Comparison of ENCODE assay signal across 23 cellular contexts in the genomic region with DNA sequence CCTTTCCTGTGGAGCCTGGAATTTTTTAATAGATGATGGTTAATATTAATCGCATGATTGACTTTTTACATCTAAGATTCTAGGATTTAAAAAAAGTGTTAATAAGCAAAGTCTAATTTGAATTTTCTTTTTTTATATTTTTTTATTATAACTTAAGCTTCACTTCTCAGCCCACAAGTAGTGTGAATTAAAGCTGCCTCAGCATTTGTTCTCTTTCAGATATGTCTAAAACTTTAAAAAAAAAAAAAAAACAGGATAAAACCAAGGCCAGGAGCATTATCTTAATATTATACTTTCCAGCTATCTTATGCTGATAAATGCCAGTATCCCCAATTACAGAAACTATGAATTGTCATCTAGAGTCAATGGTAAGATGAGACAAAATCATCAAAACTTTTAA.
DNase-seq lines count a peak whose midpoint lies in the region; ATAC-seq, FAIRE-seq and TF ChIP-seq lines count a peak whose summit lies in the region.
"Had no signal": no experiment of that assay in that cellular context is flagged by ENCODE, and none has a peak within 500 bp of the region (broad histone marks: within the 10 kb centered on the region; RNA-seq: fewer than 3 reads in every experiment).

No MANE protein-coding gene starts in this region.

- H2AFZ ChIP-seq in HepG2 (ENCODE audit: low read length): no peak overlapping the region
- peak overlapping the region; percentile 51; the same call in 1 of the 2 replicates for H2AFZ ChIP-seq in Karpas-422 (ENCODE audit: low read length)
- H2AFZ ChIP-seq in PC-9: no peak overlapping the region
- H2AFZ ChIP-seq: GM23338 had no signal

- POLR2A ChIA-PET in HepG2 (lab: Yijun Ruan, JAX): no interaction called here
- POLR2A ChIA-PET in PC-9 (lab: Charles Lee; ENCODE audit: unreplicated experiment): no interaction called here

- no peaks in the 10 kb centered on the region for H3K9me2 ChIP-seq in Karpas-422 (replicated peaks; ENCODE audit: insufficient read depth, low read length)
- H3K9me2 ChIP-seq in PC-9 (ENCODE audit: insufficient read depth): no peaks in the 10 kb centered on the region

- H3K4me1 Mint-ChIP-seq in stimulated activated naive B cell treated with anti-CD40 and anti-IgM and Interleukin-4, amounts not matched to agents 10 μg/mL and 1 μg/mL and 100 μg/mL, for 72 hours: no peaks in the 10 kb centered on the region
- H3K4me1 Mint-ChIP-seq: B cell; CD4-positive, CD25-positive, alpha-beta regulatory T cell had no signal

- H3K36me3 Mint-ChIP-seq in stimulated activated naive B cell treated with anti-CD40 and anti-IgM and Interleukin-4, amounts not matched to agents 10 μg/mL and 1 μg/mL and 100 μg/mL, for 72 hours: no peaks in the 10 kb centered on the region
- H3K36me3 Mint-ChIP-seq: CD4-positive, CD25-positive, alpha-beta regulatory T cell had no signal

- TF ChIP-seq CTCF in HepG2 (CRISPR knock-in tag; IDR thresholded peaks at IDR 0.05): no peak
- TF ChIP-seq CTCF in right lobe of liver (IDR thresholded peaks at IDR 0.05): no peak
- no peak for TF ChIP-seq CTCF in PC-9 (conservative IDR thresholded peaks at IDR 0.05)

- no peaks in the 10 kb centered on the region for H3F3A ChIP-seq in PC-9 (ENCODE audit: insufficient read depth, low read depth)

- H3K27me3 ChIP-seq in HepG2 (ENCODE audit: control insufficient read depth in 1 of 2, insufficient read depth in 2 of 2, low read length in 2 of 2): no peaks in the 10 kb centered on the region
- no peaks in the 10 kb centered on the region for H3K27me3 ChIP-seq in right lobe of liver
- no peaks in the 10 kb centered on the region for H3K27me3 ChIP-seq in Karpas-422 (ENCODE audit: low read length)
- H3K27me3 ChIP-seq in PC-9 (ENCODE audit: insufficient read depth, low read depth): no peaks in the 10 kb centered on the region
- H3K27me3 ChIP-seq: BLaER1 had no signal

- TF ChIP-seq POLR2A in HepG2 (IDR thresholded peaks at IDR 0.05; ENCODE audit: insufficient read depth in 1 of 2, low read depth in 2 of 2, low read length in 2 of 2) (no peak), right lobe of liver (IDR thresholded peaks at IDR 0.05) (no peak)

- ATAC-seq in HepG2 (no peak), right lobe of liver (no peak), GM18519 (IDR thresholded peaks at IDR 0.05; ENCODE audit: low FRiP score, unreplicated experiment) (no peak)
- no peak for ATAC-seq in stimulated activated naive B cell treated with anti-CD40 and anti-IgM and Interleukin-4, amounts not matched to agents 10 μg/mL and 1 μg/mL and 100 μg/mL, for 72 hours (replicated peaks)
- ATAC-seq: CD8-positive, alpha-beta T cell had no signal

- H3K4me2 ChIP-seq in HepG2 (ENCODE audit: low read depth, low read length) (no peak overlapping the region), Karpas-422 (ENCODE audit: low read depth, low read length, poor library complexity, severe bottlenecking) (peak overlapping the region; percentile 52), PC-9 (peak overlapping the region; percentile 49; the same call in 1 of the 2 replicates)
- H3K4me2 ChIP-seq: BLaER1, GM23338 had no signal

- H3K27me3 Mint-ChIP-seq in stimulated activated naive B cell treated with anti-CD40 and anti-IgM and Interleukin-4, amounts not matched to agents 10 μg/mL and 1 μg/mL and 100 μg/mL, for 72 hours: no peaks in the 10 kb centered on the region
- H3K27me3 Mint-ChIP-seq: CD4-positive, CD25-positive, alpha-beta regulatory T cell had no signal

- in situ Hi-C loops in HepG2 (cut with HindIII; ENCODE audit: extremely low pct_ligation_motif_present, low pct_unique_long_range_greater_than_20kb): no loop called here

- H3K9ac ChIP-seq in HepG2 (ENCODE audit: insufficient read depth, low read depth, low read length): no peak overlapping the region
- H3K9ac ChIP-seq in Karpas-422 (ENCODE audit: low read length): no peak overlapping the region
- H3K9ac ChIP-seq: BLaER1 had no signal

- H3K27ac ChIP-seq in HepG2 (ENCODE audit: extremely low read length, insufficient read depth, low read length) (no peak overlapping the region), right lobe of liver (no peak overlapping the region), Karpas-422 (ENCODE audit: low read length) (no peak overlapping the region), PC-9 (no peak overlapping the region)
- H3K27ac ChIP-seq: 22Rv1, BLaER1, C4-2B had no signal

- no peaks in the 10 kb centered on the region for H3K79me2 ChIP-seq in HepG2 (ENCODE audit: insufficient read depth, low read length)
- H3K79me2 ChIP-seq in Karpas-422 (ENCODE audit: low read length): no peaks in the 10 kb centered on the region
- H3K79me2 ChIP-seq in PC-9 (ENCODE audit: low read depth): no peaks in the 10 kb centered on the region

- H3K4me3 ChIP-seq in HepG2 (replicated peaks in 1 of 3; ENCODE audit: insufficient read depth in 1 of 3, low read depth in 2 of 3, low read length in 3 of 3) (no peak overlapping the region), right lobe of liver (no peak overlapping the region), Karpas-422 (ENCODE audit: low read length) (peak overlapping the region; percentile 39; the same call in 1 of the 2 replicates), PC-9 (no peak overlapping the region)
- H3K4me3 ChIP-seq: BLaER1, GM12878, GM23338 had no signal

- BruUV-seq in HepG2 (replicated peaks; lab: Mats Ljungman, UMichigan) (no TSS peak), PC-9 (replicated peaks; lab: Mats Ljungman, UMichigan) (no TSS peak)

- CTCF ChIA-PET in HepG2 (lab: Yijun Ruan, JAX; ENCODE audit: low intra/inter-chr PET ratio, low total read pairs): no interaction called here
- CTCF ChIA-PET in PC-9 (lab: Charles Lee): no interaction called here

- DNase-seq in HepG2 (ENCODE audit: low spot score): no peak
- no peak for DNase-seq in right lobe of liver
- no peak for DNase-seq in Karpas-422
- DNase-seq in PC-9: no peak
- no peak for DNase-seq in anterior cingulate cortex (lab: John Stamatoyannopoulos, UW)
- DNase-seq in stimulated activated naive B cell treated with anti-CD40 and anti-IgM and Interleukin-4, amounts not matched to agents 10 μg/mL and 1 μg/mL and 100 μg/mL, for 72 hours: no peak
- DNase-seq: Caco-2; CD4-positive, CD25-positive, alpha-beta regulatory T cell; CD8-positive, alpha-beta T cell; DMS153; DND-41; EL; GDM1; H9; HFFc6 had no signal

- TF ChIP-seq EP300 in HepG2 (IDR thresholded peaks at IDR 0.05; ENCODE audit: low read depth in 2 of 2, low read length in 2 of 2) (no peak), HepG2 (CRISPR knock-in tag; IDR thresholded peaks at IDR 0.05; ENCODE audit: borderline replicate concordance) (no peak)

- no peaks in the 10 kb centered on the region for H3K9me3 ChIP-seq in HepG2 (ENCODE audit: low read length)
- H3K9me3 ChIP-seq in right lobe of liver: no peaks in the 10 kb centered on the region
- no peaks in the 10 kb centered on the region for H3K9me3 ChIP-seq in Karpas-422 (ENCODE audit: low read length)
- no peaks in the 10 kb centered on the region for H3K9me3 ChIP-seq in PC-9 (ENCODE audit: insufficient read depth, low read depth)
- H3K9me3 ChIP-seq: BLaER1, Caco-2 had no signal

- H3K9me3 Mint-ChIP-seq in stimulated activated naive B cell treated with anti-CD40 and anti-IgM and Interleukin-4, amounts not matched to agents 10 μg/mL and 1 μg/mL and 100 μg/mL, for 72 hours: peaks cover 0 to 4% of the 10 kb centered on the region in 2 donors
- H3K9me3 Mint-ChIP-seq: CD8-positive, alpha-beta T cell; GM23338; H9; HFFc6 had no signal

- H3K27ac Mint-ChIP-seq in stimulated activated naive B cell treated with anti-CD40 and anti-IgM and Interleukin-4, amounts not matched to agents 10 μg/mL and 1 μg/mL and 100 μg/mL, for 72 hours: no peak overlapping the region
- H3K27ac Mint-ChIP-seq: B cell; CD4-positive, CD25-positive, alpha-beta regulatory T cell; CD8-positive, alpha-beta T cell; GM23338; H9; HFFc6 had no signal

- TF ChIP-seq RAD21 in HepG2 (CRISPR knock-in tag; IDR thresholded peaks at IDR 0.05): no peak

- no peak for FAIRE-seq in HepG2 (lab: Jason Lieb, UNC)
- FAIRE-seq: A204.1, GM12878 had no signal

- intact Hi-C loops in HepG2 (cut with micrococcal nuclease; ENCODE audit: unreplicated experiment) (no loop called here), right lobe of liver (cut with DNase I) (no loop called here), PC-9 (cut with micrococcal nuclease; ENCODE audit: unreplicated experiment) (no loop called here)

- H4K20me1 ChIP-seq in HepG2 (ENCODE audit: insufficient read depth, low read length) (no peaks in the 10 kb centered on the region), Karpas-422 (ENCODE audit: insufficient read depth, low read depth, low read length) (no peaks in the 10 kb centered on the region), PC-9 (ENCODE audit: insufficient read depth) (no peaks in the 10 kb centered on the region)
- H4K20me1 ChIP-seq: BLaER1 had no signal

- H3K36me3 ChIP-seq in HepG2 (replicated peaks in 1 of 2; ENCODE audit: control insufficient read depth in 1 of 2, insufficient read depth in 2 of 2, low read length in 2 of 2) (no peaks in the 10 kb centered on the region; a peak in 1 of 5 replicates), right lobe of liver (no peaks in the 10 kb centered on the region), Karpas-422 (ENCODE audit: insufficient read depth, low read length) (no peaks in the 10 kb centered on the region), PC-9 (ENCODE audit: low read depth) (no peaks in the 10 kb centered on the region)
- H3K36me3 ChIP-seq: BLaER1 had no signal

- no peaks in the 10 kb centered on the region for H3K4me1 ChIP-seq in HepG2 (ENCODE audit: insufficient read depth, low read length)
- H3K4me1 ChIP-seq in right lobe of liver: no peaks in the 10 kb centered on the region
- H3K4me1 ChIP-seq in Karpas-422 (ENCODE audit: low read length): peaks cover 14% of the 10 kb centered on the region
- H3K4me1 ChIP-seq in PC-9 (replicated peaks; ENCODE audit: insufficient read depth): no peaks in the 10 kb centered on the region
- H3K4me1 ChIP-seq: BLaER1, Caco-2 had no signal

- 100% methylated on average over 1 of the region's 1 CpG for WGBS in HepG2 (ENCODE audit: low lambda C conversion rate)
- 93% methylated on average over 1 of the region's 1 CpG for WGBS in right lobe of liver (ENCODE audit: insufficient coverage, low coverage, low lambda C conversion rate, missing lambda C conversion rate)

- H3K4me3 Mint-ChIP-seq in stimulated activated naive B cell treated with anti-CD40 and anti-IgM and Interleukin-4, amounts not matched to agents 10 μg/mL and 1 μg/mL and 100 μg/mL, for 72 hours: no peak overlapping the region
- H3K4me3 Mint-ChIP-seq: B cell; CD4-positive, CD25-positive, alpha-beta regulatory T cell; CD8-positive, alpha-beta T cell; GM23338; H9; HFFc6 had no signal

TF ChIP-seq in HepG2, 621 proteins besides CTCF, POLR2A, EP300 and RAD21 (continues in another document):
- TF ChIP-seq, protein P1, sequence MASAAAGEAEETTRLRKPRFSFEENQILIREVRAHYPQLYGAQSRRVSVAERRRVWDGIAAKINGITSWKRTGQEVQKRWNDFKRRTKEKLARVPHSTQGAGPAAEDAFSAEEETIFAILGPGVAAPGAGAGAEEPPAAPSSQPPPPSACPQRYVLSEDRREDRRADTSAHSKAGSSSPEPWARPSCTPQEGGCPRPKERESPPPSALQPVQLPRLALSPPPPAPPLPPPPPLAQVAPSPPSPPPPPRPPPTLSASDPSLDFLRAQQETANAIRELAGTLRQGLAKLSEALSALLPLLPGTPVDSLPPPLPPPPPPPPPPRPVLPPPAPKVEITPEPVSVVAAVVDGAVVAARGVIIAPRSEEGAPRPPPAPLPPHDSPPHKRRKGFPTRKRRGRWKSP (CRISPR knock-in tag; IDR thresholded peaks at IDR 0.05): no peak
- TF ChIP-seq GATAD2A (CRISPR knock-in tag; IDR thresholded peaks at IDR 0.05): no peak
